Comparison of ENCODE assay signal across 12 cellular contexts in genomic region chr21:34705032-34705431, GRCh38. TPM values are rescaled to one million over a fixed set of nuclear protein-coding genes. Genes with fewer than 3 reads are reported as not detected.
"Had no signal": no experiment of that assay in that cellular context is flagged by ENCODE, and none has a peak within 500 bp of the region (broad histone marks: within the 10 kb centered on the region; RNA-seq: fewer than 3 reads in every experiment).

No MANE protein-coding gene starts in this region.

- DNase-seq: activated CD4-positive, alpha-beta T cell treated with anti-CD3 and anti-CD28 coated beads, Interleukin-2, amount 10 ng/mL, durations not matched to agents 24 days and 14 days; activated naive CD4-positive, alpha-beta T cell treated with Interleukin-2 at 50 U/mL for 16 hours; dermis blood vessel endothelial cell; endodermal cell; gastrocnemius medialis; left ventricle myocardium superior; T-helper 17 cell had no signal

- H3K9me3 ChIP-seq: esophagus muscularis mucosa, gastrocnemius medialis, right atrium auricular region had no signal

- H3K36me3 ChIP-seq: esophagus muscularis mucosa, gastrocnemius medialis, right atrium auricular region had no signal

- H3K27me3 ChIP-seq: gastrocnemius medialis, right atrium auricular region had no signal

- H3K27ac ChIP-seq: esophagus muscularis mucosa, gastrocnemius medialis had no signal

- H3K4me1 ChIP-seq: esophagus muscularis mucosa, gastrocnemius medialis, right atrium auricular region had no signal

- H3K4me3 ChIP-seq: esophagus muscularis mucosa, gastrocnemius medialis, right atrium auricular region had no signal

- ATAC-seq: left ventricle myocardium superior; stimulated activated memory B cell treated with anti-CD40 and anti-IgM and Interleukin-4, amounts not matched to agents 10 μg/mL and 1 μg/mL and 100 μg/mL, for 72 hours; T-helper 17 cell; WTC11 had no signal

RNA-seq across cellular contexts. Expression of gene CLIC6, which starts 36.2 kb away (rescaled TPM):
- total RNA-seq: activated CD4-positive, alpha-beta T cell treated with anti-CD3 and anti-CD28 coated beads, Interleukin-2, amount 10 ng/mL, durations not matched to agents 24 days and 14 days; dermis blood vessel endothelial cell; myocyte had no signal
